In the genomic region with DNA sequence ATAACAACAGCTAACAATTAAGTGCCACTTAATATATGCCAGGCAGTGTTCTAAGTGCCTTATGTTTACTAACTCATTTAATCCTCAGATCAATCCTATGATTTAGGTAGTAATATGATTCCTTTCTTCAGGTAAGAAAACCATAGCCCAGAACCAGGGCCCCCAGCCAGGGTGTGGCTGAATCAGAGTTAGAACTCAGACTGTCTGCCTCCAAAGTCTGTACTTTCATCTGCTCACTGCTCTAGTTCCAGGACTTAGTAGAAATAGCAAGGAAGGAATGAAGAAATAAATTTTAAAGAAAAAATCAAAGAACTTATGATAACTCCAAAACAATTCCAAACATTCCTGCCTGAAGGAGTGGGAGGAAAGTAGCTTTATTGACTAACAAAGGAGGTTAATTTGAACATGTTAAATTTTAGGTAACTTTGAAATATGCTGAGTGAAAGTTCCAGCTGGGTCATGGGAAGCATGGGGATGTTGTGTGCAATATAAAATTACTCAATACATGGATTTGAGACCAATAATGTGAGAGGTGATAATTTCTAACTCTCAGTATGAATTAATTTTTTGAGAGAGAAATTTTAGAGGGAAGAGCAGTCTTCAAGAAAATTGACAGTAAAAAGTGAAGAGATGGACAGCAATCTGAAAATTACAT, we compare ENCODE assay signal across 27 cellular contexts. TPM values are rescaled to one million over a fixed set of nuclear protein-coding genes. Genes with fewer than 3 reads are reported as not detected.
DNase-seq lines count a peak whose midpoint lies in the region; ATAC-seq and TF ChIP-seq lines count a peak whose summit lies in the region.
"Had no signal": no experiment of that assay in that cellular context is flagged by ENCODE, and none has a peak within 500 bp of the region (broad histone marks: within the 10 kb centered on the region; RNA-seq: fewer than 3 reads in every experiment).

No MANE protein-coding gene starts in this region.

- H3K4me1 Mint-ChIP-seq in stimulated activated naive CD8-positive, alpha-beta T cell treated with anti-CD3 and anti-CD28 coated beads, Interleukin-15, amount 100 ng/mL, for 72 hours, result peaks cover 4% of the 10 kb centered on the region
- H3K4me1 Mint-ChIP-seq in chondrocyte (ENCODE audit: low read depth), result peaks cover 8% of the 10 kb centered on the region
- H3K4me1 Mint-ChIP-seq: activated naive CD8-positive, alpha-beta T cell treated with anti-CD3 and anti-CD28 coated beads, Interleukin-2, amount 10 ng/mL, durations not matched to agents 7 days and 5 days had no signal

- peak overlapping the region in 4 of 10 donors; percentile 20 to 48 (median 44) for H3K27ac ChIP-seq in heart right ventricle
- H3K27ac ChIP-seq in coronary artery, result peak overlapping the region; percentile 19 to 28
- H3K27ac ChIP-seq in uterus, result peak overlapping the region; percentile 80 to 86
- no peak overlapping the region for H3K27ac ChIP-seq in PC-3 (ENCODE audit: low read length)
- H3K27ac ChIP-seq: left lung had no signal

- peaks cover under 1% of the 10 kb centered on the region for H3K27me3 Mint-ChIP-seq in stimulated activated naive CD8-positive, alpha-beta T cell treated with anti-CD3 and anti-CD28 coated beads, Interleukin-15, amount 100 ng/mL, for 72 hours
- no peaks in the 10 kb centered on the region for H3K27me3 Mint-ChIP-seq in chondrocyte (ENCODE audit: low read depth)
- H3K27me3 Mint-ChIP-seq: activated naive CD8-positive, alpha-beta T cell treated with anti-CD3 and anti-CD28 coated beads, Interleukin-2, amount 10 ng/mL, durations not matched to agents 7 days and 5 days; central memory CD8-positive, alpha-beta T cell had no signal

- H3K4me1 ChIP-seq in heart right ventricle (peaks cover 0 to 9% (median 0%) of the 10 kb centered on the region in 9 donors), uterus (peaks cover 5 to 12% of the 10 kb centered on the region in 2 donors), PC-3 (ENCODE audit: insufficient read depth, low read length) (no peaks in the 10 kb centered on the region)
- H3K4me1 ChIP-seq: left lung had no signal

- no peaks in the 10 kb centered on the region for H3K9me2 ChIP-seq in PC-3 (replicated peaks; ENCODE audit: low read length)
- H3K9me2 ChIP-seq: SK-N-SH had no signal

- no peaks in the 10 kb centered on the region for H3K79me2 ChIP-seq in PC-3 (ENCODE audit: low read length)

- H3F3A ChIP-seq in PC-3 (ENCODE audit: low read length, unreplicated experiment), result no peaks in the 10 kb centered on the region

- no peak overlapping the region for H3K27ac Mint-ChIP-seq in stimulated activated naive CD8-positive, alpha-beta T cell treated with anti-CD3 and anti-CD28 coated beads, Interleukin-15, amount 100 ng/mL, for 72 hours
- H3K27ac Mint-ChIP-seq in chondrocyte (ENCODE audit: unreplicated experiment), result no peak overlapping the region
- H3K27ac Mint-ChIP-seq: activated naive CD8-positive, alpha-beta T cell treated with anti-CD3 and anti-CD28 coated beads, Interleukin-2, amount 10 ng/mL, durations not matched to agents 7 days and 5 days had no signal

- no peak overlapping the region for H3K4me2 ChIP-seq in PC-3 (ENCODE audit: low read length)
- H3K4me2 ChIP-seq: SK-N-SH had no signal

- CTCF ChIA-PET in PC-3 (lab: Charles Lee), result no interaction called here

- no peak overlapping the region for H2AFZ ChIP-seq in PC-3 (ENCODE audit: low read length)

- H3K4me3 ChIP-seq in heart right ventricle (no peak overlapping the region), coronary artery (no peak overlapping the region), uterus (no peak overlapping the region), PC-3 (ENCODE audit: low read length) (no peak overlapping the region)
- H3K4me3 ChIP-seq: left lung had no signal

- H3K9ac ChIP-seq in PC-3 (ENCODE audit: low read length), result no peak overlapping the region
- H3K9ac ChIP-seq: SK-N-SH had no signal

- H3K27me3 ChIP-seq in heart right ventricle (no peaks in the 10 kb centered on the region), uterus (no peaks in the 10 kb centered on the region), PC-3 (ENCODE audit: low read length) (no peaks in the 10 kb centered on the region)
- H3K27me3 ChIP-seq: left lung had no signal

- intact Hi-C loops in Right ventricle myocardium superior (cut with DNase I) (no loop called here), heart right ventricle (cut with DNase I) (no loop called here), sciatic nerve (cut with DNase I) (no loop called here), uterus (cut with DNase I; ENCODE audit: low total_unique reads) (no loop called here), PC-3 (cut with micrococcal nuclease) (no loop called here)

- DNase-seq in Right ventricle myocardium superior (no peak), heart right ventricle (no peak), coronary artery (ENCODE audit: low spot score) (no peak), sciatic nerve (ENCODE audit: low spot score) (no peak), uterus (peak; percentile 42 to 53), chondrocyte (ENCODE audit: low spot score) (no peak), PC-3 (no peak)
- DNase-seq in stimulated activated naive CD8-positive, alpha-beta T cell treated with anti-CD3 and anti-CD28 coated beads, Interleukin-15, amount 100 ng/mL, for 72 hours, result no peak
- DNase-seq: activated CD4-positive, alpha-beta T cell treated with anti-CD3 and anti-CD28 coated beads, Interleukin-2, amount 50 U/mL, for 48 hours; activated CD4-positive, CD25-positive, alpha-beta regulatory T cell treated with anti-CD3 and anti-CD28 coated beads, Interleukin-2, amount 50 U/mL, for 72 hours; activated gamma-delta T cell treated with Interleukin-2 at 50 U/mL for 16 hours; activated naive CD8-positive, alpha-beta T cell treated with anti-CD3 and anti-CD28 coated beads, Interleukin-2, amount 10 ng/mL, durations not matched to agents 7 days and 5 days; activated T-cell treated with anti-CD3 and anti-CD28 coated beads, Interleukin-2, amount 50 U/mL, for 48 hours; DMS79; HCEC 1CT; left lung; NCI-H1694 treated with DMSO at 0.1 percent for 48 hours; NCI-H524 treated with DMSO at 0.1 percent for 48 hours; OCI-M1; SK-N-SH; stimulated activated CD4-positive, alpha-beta T cell treated with anti-CD3 and anti-CD28 coated beads, Interleukin-2, amount 100 ng/mL, for 48 hours had no signal

- no TSS peak for BruUV-seq in PC-3 (replicated peaks; lab: Mats Ljungman, UMichigan)

- TF ChIP-seq POLR2A in uterus (IDR thresholded peaks at IDR 0.05), result no peak

- H3K4me3 Mint-ChIP-seq in stimulated activated naive CD8-positive, alpha-beta T cell treated with anti-CD3 and anti-CD28 coated beads, Interleukin-15, amount 100 ng/mL, for 72 hours, result no peak overlapping the region
- no peak overlapping the region for H3K4me3 Mint-ChIP-seq in chondrocyte (ENCODE audit: unreplicated experiment)
- H3K4me3 Mint-ChIP-seq: activated naive CD8-positive, alpha-beta T cell treated with anti-CD3 and anti-CD28 coated beads, Interleukin-2, amount 10 ng/mL, durations not matched to agents 7 days and 5 days; central memory CD8-positive, alpha-beta T cell had no signal

- H3K36me3 ChIP-seq in heart right ventricle (no peaks in the 10 kb centered on the region), uterus (no peaks in the 10 kb centered on the region), PC-3 (ENCODE audit: low read depth, low read length) (no peaks in the 10 kb centered on the region)
- H3K36me3 ChIP-seq: left lung had no signal

- peaks cover 0 to 40% (median 5%) of the 10 kb centered on the region in 11 donors for H3K9me3 ChIP-seq in heart right ventricle
- H3K9me3 ChIP-seq in uterus, result no peaks in the 10 kb centered on the region
- no peaks in the 10 kb centered on the region for H3K9me3 ChIP-seq in PC-3 (ENCODE audit: low read length)
- H3K9me3 ChIP-seq: SK-N-SH had no signal

- peak; percentile 30 for ATAC-seq in Right ventricle myocardium superior (ENCODE audit: poor library complexity)
- ATAC-seq in heart right ventricle, result no peak
- peak; percentile 33 for ATAC-seq in sciatic nerve
- no peak for ATAC-seq in stimulated activated naive CD8-positive, alpha-beta T cell treated with anti-CD3 and anti-CD28 coated beads, Interleukin-15, amount 100 ng/mL, for 72 hours
- ATAC-seq in PC-3, result no peak
- ATAC-seq: left lung, right cardiac atrium had no signal

- POLR2A ChIA-PET in PC-3 (lab: Charles Lee; ENCODE audit: unreplicated experiment), result no interaction called here

- H3K36me3 Mint-ChIP-seq in chondrocyte (ENCODE audit: low read depth), result peaks cover 3% of the 10 kb centered on the region
- H3K36me3 Mint-ChIP-seq: activated naive CD8-positive, alpha-beta T cell treated with anti-CD3 and anti-CD28 coated beads, Interleukin-2, amount 10 ng/mL, durations not matched to agents 7 days and 5 days had no signal

- H4K20me1 ChIP-seq in PC-3 (ENCODE audit: low read length), result no peaks in the 10 kb centered on the region

- no peaks in the 10 kb centered on the region for H3K9me3 Mint-ChIP-seq in stimulated activated naive CD8-positive, alpha-beta T cell treated with anti-CD3 and anti-CD28 coated beads, Interleukin-15, amount 100 ng/mL, for 72 hours
- peaks cover 16% of the 10 kb centered on the region for H3K9me3 Mint-ChIP-seq in chondrocyte (ENCODE audit: low read depth)
- H3K9me3 Mint-ChIP-seq: central memory CD8-positive, alpha-beta T cell had no signal

- TF ChIP-seq CTCF in heart right ventricle (IDR thresholded peaks at IDR 0.05), result no peak
- TF ChIP-seq CTCF in coronary artery (IDR thresholded peaks at IDR 0.05), result no peak
- no peak for TF ChIP-seq CTCF in uterus (IDR thresholded peaks at IDR 0.05)
- TF ChIP-seq CTCF in chondrocyte (IDR thresholded peaks at IDR 0.05), result no peak
- TF ChIP-seq CTCF in PC-3 (conservative IDR thresholded peaks at IDR 0.05; ENCODE audit: low read depth, low read length), result no peak

RNA-seq across cellular contexts. Expression of gene ADH1C, which starts 8.8 kb away (rescaled TPM):
- total RNA-seq in Right ventricle myocardium superior, result 6.9 TPM
- total RNA-seq in heart right ventricle, result 1 to 10 TPM in 9 of 10 donors, under 1 TPM in 1; 0.85 to 8.6 (median 2.1) TPM
- polyA plus RNA-seq in heart right ventricle, result 1 to 10 TPM; 1.6 to 8.3 TPM
- 75.2 TPM for total RNA-seq in sciatic nerve
- total RNA-seq in uterus, result 1 to 10 TPM in 3 of 4 donors, under 1 TPM in 1; 0.29 to 4.7 (median 2.3) TPM
- total RNA-seq in chondrocyte, result not detected in 3 replicates
- total RNA-seq in PC-3 (2014; rRNA removed), result not detected in 2 replicates
- total RNA-seq: A172; activated naive CD8-positive, alpha-beta T cell treated with anti-CD3 and anti-CD28 coated beads, Interleukin-2, amount 10 ng/mL, durations not matched to agents 7 days and 5 days; dermis microvascular lymphatic vessel endothelial cell; myocyte; T-helper 1 cell treated with Interleukin-12 subunit alpha and Interleukin-12 subunit beta and Interleukin-4 antibody, amounts not matched to agents 30 ng/mL and 1 ng/mL, for 36 hours had no signal
- polyA plus RNA-seq: SK-N-SH had no signal

RNA-seq across cellular contexts. Expression of gene ADH1B, which starts 40.2 kb away (rescaled TPM):
- total RNA-seq in Right ventricle myocardium superior (157 TPM), heart right ventricle (100 to 1,000 TPM in 3 of 10 donors, 10 to 100 TPM in 7; 12.6 to 257 (median 28.1) TPM), sciatic nerve (710 TPM), uterus (100 to 1,000 TPM in 3 of 4 donors, 1 to 10 TPM in 1; 6.7 to 703 (median 522) TPM), chondrocyte (0.31 to 1.2 TPM (median 0.69 TPM) in 3 replicates), PC-3 (2014; rRNA removed) (not detected in 2 replicates)
- 10 to 100 TPM; 41.7 to 84.9 TPM for polyA plus RNA-seq in heart right ventricle
- total RNA-seq: A172; activated naive CD8-positive, alpha-beta T cell treated with anti-CD3 and anti-CD28 coated beads, Interleukin-2, amount 10 ng/mL, durations not matched to agents 7 days and 5 days; myocyte; T-helper 1 cell treated with Interleukin-12 subunit alpha and Interleukin-12 subunit beta and Interleukin-4 antibody, amounts not matched to agents 30 ng/mL and 1 ng/mL, for 36 hours had no signal
- polyA plus RNA-seq: SK-N-SH had no signal

Comparison
In these comparisons a context has a peak if more than half of its experiments do, and no peak if none do; other contexts are left out.
1. ATAC-seq: peak in Right ventricle myocardium superior (single experiment) and sciatic nerve (single experiment); none in heart right ventricle (0 of 8), stimulated activated naive CD8-positive, alpha-beta T cell treated with anti-CD3 and anti-CD28 coated beads, Interleukin-15, amount 100 ng/mL, for 72 hours (single experiment) and PC-3 (single experiment).
2. DNase-seq: peak in uterus (2 of 2); none in Right ventricle myocardium superior (single experiment), heart right ventricle (0 of 2), coronary artery (single experiment), sciatic nerve (single experiment), stimulated activated naive CD8-positive, alpha-beta T cell treated with anti-CD3 and anti-CD28 coated beads, Interleukin-15, amount 100 ng/mL, for 72 hours (0 of 2), chondrocyte (single experiment) and PC-3 (single experiment).